Comparison of ENCODE assay signal across 9 cellular contexts in the genomic region with DNA sequence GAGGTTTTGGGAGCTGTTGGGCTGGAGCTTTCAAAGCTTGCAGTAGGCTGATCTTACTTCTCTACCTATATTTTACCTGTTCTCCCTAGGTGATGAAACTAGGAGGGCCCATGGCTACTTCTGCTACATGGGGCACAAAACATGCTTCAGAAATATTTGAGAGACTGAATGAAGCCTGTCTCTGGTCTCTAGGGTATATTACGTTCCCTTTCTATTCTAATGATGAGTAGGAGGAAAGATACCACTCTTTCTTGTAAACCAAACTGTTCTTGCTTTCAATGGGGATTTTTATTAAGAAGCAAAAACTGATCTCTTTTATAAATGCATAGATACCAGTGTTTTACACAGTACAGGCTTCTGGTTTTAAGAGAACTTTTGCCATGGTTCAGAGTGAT.
DNase-seq lines count a peak whose midpoint lies in the region; ATAC-seq and TF ChIP-seq lines count a peak whose summit lies in the region.
"Had no signal": no experiment of that assay in that cellular context is flagged by ENCODE, and none has a peak within 500 bp of the region (broad histone marks: within the 10 kb centered on the region; RNA-seq: fewer than 3 reads in every experiment).

No MANE protein-coding gene starts in this region.

- peak overlapping the region in 4 of 8 donors; percentile 8 to 78 (median 58) for H3K27ac Mint-ChIP-seq in CD8-positive, alpha-beta memory T cell
- peak overlapping the region in 2 of 9 donors; percentile 54 to 66 for H3K27ac Mint-ChIP-seq in naive thymus-derived CD4-positive, alpha-beta T cell

- H3K4me3 ChIP-seq in CD8-positive, alpha-beta memory T cell (ENCODE audit: low read length) = no peak overlapping the region
- peak overlapping the region; percentile 31 for H3K4me3 ChIP-seq in OCI-LY7 (ENCODE audit: low read depth, low read length, poor library complexity, severe bottlenecking)
- no peak overlapping the region for H3K4me3 ChIP-seq in naive thymus-derived CD4-positive, alpha-beta T cell (ENCODE audit: low read length)
- H3K4me3 ChIP-seq in SK-N-SH (ENCODE audit: low read depth in 2 of 2, low read length in 1 of 2) = no peak overlapping the region
- H3K4me3 ChIP-seq: HAP-1 had no signal

- H3K9me2 ChIP-seq in OCI-LY7 (ENCODE audit: insufficient read depth, low read length) (no peaks in the 10 kb centered on the region), SK-N-SH (no peaks in the 10 kb centered on the region)

- peaks cover 7% of the 10 kb centered on the region for H3K4me1 ChIP-seq in CD8-positive, alpha-beta memory T cell (ENCODE audit: insufficient read depth, low read length)
- H3K4me1 ChIP-seq in OCI-LY7 (ENCODE audit: insufficient read depth, low read length, poor library complexity, severe bottlenecking) = peaks cover 48% of the 10 kb centered on the region
- no peaks in the 10 kb centered on the region for H3K4me1 ChIP-seq in naive thymus-derived CD4-positive, alpha-beta T cell (ENCODE audit: control insufficient read depth in 2 of 2, insufficient read depth in 2 of 2, low read length in 2 of 2)
- H3K4me1 ChIP-seq in SK-N-SH (ENCODE audit: control insufficient read depth in 1 of 2, insufficient read depth in 2 of 2, low read depth in 1 of 2, low read length in 1 of 2) = peaks cover 12 to 18% of the 10 kb centered on the region in 2 experiments; a peak in 3 of 4 replicates

- peaks cover 0 to 4% (median 0%) of the 10 kb centered on the region in 3 donors for H3K36me3 Mint-ChIP-seq in CD8-positive, alpha-beta memory T cell
- peaks cover 0 to 5% (median 0%) of the 10 kb centered on the region in 5 donors for H3K36me3 Mint-ChIP-seq in naive thymus-derived CD4-positive, alpha-beta T cell

- no TSS peak for BruUV-seq in OCI-LY7 (replicated peaks; lab: Mats Ljungman, UMichigan)

- no peak for TF ChIP-seq CTCF in OCI-LY7 (conservative IDR thresholded peaks at IDR 0.05; ENCODE audit: low read length)
- no peak for TF ChIP-seq CTCF in SK-N-SH (IDR thresholded peaks at IDR 0.05)

- no peak for TF ChIP-seq EP300 in SK-N-SH (IDR thresholded peaks at IDR 0.05; ENCODE audit: borderline replicate concordance in 1 of 2, low read depth in 1 of 2, low read length in 1 of 2)

- H4K20me1 ChIP-seq in OCI-LY7 (ENCODE audit: insufficient read depth, low read length) (no peaks in the 10 kb centered on the region), SK-N-SH (ENCODE audit: insufficient read depth) (peaks cover 51% of the 10 kb centered on the region)

- H3K4me2 ChIP-seq in OCI-LY7 (ENCODE audit: low read length) (peak overlapping the region; percentile 69), SK-N-SH (no peak overlapping the region)

- POLR2A ChIA-PET in CD8-positive, alpha-beta memory T cell (lab: Charles Lee) = no interaction called here
- POLR2A ChIA-PET in OCI-LY7 (lab: Charles Lee) = interaction anchor here (0.5 kb wide), 1 partner anchor 92 kb away, joined by 3 read pairs; no protein-coding TSS in a partner anchor
- POLR2A ChIA-PET in naive thymus-derived CD4-positive, alpha-beta T cell (lab: Charles Lee) = no interaction called here
- POLR2A ChIA-PET in SK-N-SH (lab: Yijun Ruan, JAX) = no interaction called here

- H3F3A ChIP-seq in SK-N-SH (replicated peaks; ENCODE audit: insufficient read depth) = peaks cover 10% of the 10 kb centered on the region

- peaks cover 31 to 56% (median 40%) of the 10 kb centered on the region in 3 donors for H3K4me1 Mint-ChIP-seq in CD8-positive, alpha-beta memory T cell
- H3K4me1 Mint-ChIP-seq in naive thymus-derived CD4-positive, alpha-beta T cell = peaks cover 29 to 55% (median 47%) of the 10 kb centered on the region in 7 donors

- peaks cover 26% of the 10 kb centered on the region; the same call in 1 of the 2 replicates for H3K79me2 ChIP-seq in OCI-LY7 (ENCODE audit: insufficient read depth, low read depth, low read length)
- H3K79me2 ChIP-seq in SK-N-SH (ENCODE audit: insufficient read depth) = peaks cover 61% of the 10 kb centered on the region

- H3K9ac ChIP-seq in SK-N-SH = no peak overlapping the region

- H3K36me3 ChIP-seq in CD8-positive, alpha-beta memory T cell (ENCODE audit: insufficient read depth, low read length) = no peaks in the 10 kb centered on the region
- H3K36me3 ChIP-seq in OCI-LY7 (ENCODE audit: insufficient read depth, low read length) = 0 out of 2 replicates have a peak, but pooled peaks cover 3% of the 10 kb centered on the region
- no peaks in the 10 kb centered on the region for H3K36me3 ChIP-seq in naive thymus-derived CD4-positive, alpha-beta T cell (ENCODE audit: control insufficient read depth in 2 of 3, insufficient read depth in 3 of 3, low read length in 3 of 3)
- no peaks in the 10 kb centered on the region for H3K36me3 ChIP-seq in SK-N-SH (replicated peaks in 1 of 2; ENCODE audit: control insufficient read depth in 1 of 2, insufficient read depth in 2 of 2, low read length in 1 of 2)
- H3K36me3 ChIP-seq: HAP-1 had no signal

- WGBS in SK-N-SH (ENCODE audit: low lambda C conversion rate) = 90% methylated on average over 1 of the region's 1 CpG

- DNase-seq in CD8-positive, alpha-beta memory T cell = no peak
- no peak for DNase-seq in OCI-LY7 (ENCODE audit: low spot score)
- DNase-seq in naive thymus-derived CD4-positive, alpha-beta T cell = no peak
- DNase-seq in NCI-H748 treated with DMSO at 0.1 percent for 48 hours (lab: John Stamatoyannopoulos, UW) = no peak
- DNase-seq in SK-N-SH = no peak
- DNase-seq in GF-D8 (lab: John Stamatoyannopoulos, UW) = no peak
- DNase-seq in HUDEP-2 (lab: John Stamatoyannopoulos, UW; ENCODE audit: unreplicated experiment in 76 of 76) = no peak

- H3K4me3 Mint-ChIP-seq in CD8-positive, alpha-beta memory T cell = peak overlapping the region in 6 of 7 donors; percentile 66 to 86 (median 76)
- H3K4me3 Mint-ChIP-seq in naive thymus-derived CD4-positive, alpha-beta T cell = peak overlapping the region in 8 of 10 donors; percentile 6 to 76 (median 52)

- no peaks in the 10 kb centered on the region for H3K9me3 Mint-ChIP-seq in CD8-positive, alpha-beta memory T cell
- peaks cover 0 to 2% (median 0%) of the 10 kb centered on the region in 11 donors for H3K9me3 Mint-ChIP-seq in naive thymus-derived CD4-positive, alpha-beta T cell

- intact Hi-C loops in OCI-LY7 (cut with micrococcal nuclease; ENCODE audit: unreplicated experiment) = no loop called here
- intact Hi-C loops in naive thymus-derived CD4-positive, alpha-beta T cell (cut with micrococcal nuclease) = no loop called here

- no peak overlapping the region for H3K27ac ChIP-seq in CD8-positive, alpha-beta memory T cell (ENCODE audit: low read depth, low read length)
- H3K27ac ChIP-seq in OCI-LY7 (ENCODE audit: low read depth, low read length, poor library complexity, severe bottlenecking) (no peak overlapping the region), SK-N-SH (ENCODE audit: low read depth in 2 of 2, low read length in 1 of 2) (no peak overlapping the region)
- H3K27ac ChIP-seq in naive thymus-derived CD4-positive, alpha-beta T cell (ENCODE audit: low read depth, low read length) = no peak overlapping the region

- CTCF ChIA-PET in CD8-positive, alpha-beta memory T cell (lab: Charles Lee) = no interaction called here
- CTCF ChIA-PET in OCI-LY7 (lab: Charles Lee; ENCODE audit: unreplicated experiment) (no interaction called here), SK-N-SH (lab: Yijun Ruan, JAX) (no interaction called here)
- CTCF ChIA-PET in naive thymus-derived CD4-positive, alpha-beta T cell (lab: Charles Lee) = interaction anchor here (1.3 kb wide), 1 partner anchor 509 kb away, joined by 6 read pairs; no protein-coding TSS in a partner anchor

- peak; percentile 50 for ATAC-seq in GM21528 (IDR thresholded peaks at IDR 0.05; ENCODE audit: low FRiP score, unreplicated experiment)
- ATAC-seq in naive thymus-derived CD4-positive, alpha-beta T cell = no peak

- no peaks in the 10 kb centered on the region for H3K27me3 ChIP-seq in CD8-positive, alpha-beta memory T cell (ENCODE audit: insufficient read depth, low read length, poor library complexity, severe bottlenecking)
- H3K27me3 ChIP-seq in naive thymus-derived CD4-positive, alpha-beta T cell (ENCODE audit: control insufficient read depth in 2 of 2, insufficient read depth in 2 of 2, low read length in 2 of 2) = no peaks in the 10 kb centered on the region
- H3K27me3 ChIP-seq in SK-N-SH (ENCODE audit: insufficient read depth) = no peaks in the 10 kb centered on the region

- no peaks in the 10 kb centered on the region for H3K27me3 Mint-ChIP-seq in CD8-positive, alpha-beta memory T cell
- no peaks in the 10 kb centered on the region for H3K27me3 Mint-ChIP-seq in naive thymus-derived CD4-positive, alpha-beta T cell

- no peak for TF ChIP-seq RAD21 in SK-N-SH (IDR thresholded peaks at IDR 0.05; ENCODE audit: low read length)

- H2AFZ ChIP-seq in OCI-LY7 (ENCODE audit: low read length) (no peak overlapping the region), SK-N-SH (ENCODE audit: low read depth) (no peak overlapping the region)

- H3K9me3 ChIP-seq in CD8-positive, alpha-beta memory T cell (ENCODE audit: low read length) = no peaks in the 10 kb centered on the region
- H3K9me3 ChIP-seq in OCI-LY7 (ENCODE audit: low read length) (no peaks in the 10 kb centered on the region), SK-N-SH (no peaks in the 10 kb centered on the region)
- no peaks in the 10 kb centered on the region for H3K9me3 ChIP-seq in naive thymus-derived CD4-positive, alpha-beta T cell (ENCODE audit: control insufficient read depth in 2 of 3, low read length in 3 of 3)

TF ChIP-seq in SK-N-SH, 30 proteins besides CTCF, POLR2A, EP300 and RAD21 (continues in another document):
- TF ChIP-seq, protein P1, sequence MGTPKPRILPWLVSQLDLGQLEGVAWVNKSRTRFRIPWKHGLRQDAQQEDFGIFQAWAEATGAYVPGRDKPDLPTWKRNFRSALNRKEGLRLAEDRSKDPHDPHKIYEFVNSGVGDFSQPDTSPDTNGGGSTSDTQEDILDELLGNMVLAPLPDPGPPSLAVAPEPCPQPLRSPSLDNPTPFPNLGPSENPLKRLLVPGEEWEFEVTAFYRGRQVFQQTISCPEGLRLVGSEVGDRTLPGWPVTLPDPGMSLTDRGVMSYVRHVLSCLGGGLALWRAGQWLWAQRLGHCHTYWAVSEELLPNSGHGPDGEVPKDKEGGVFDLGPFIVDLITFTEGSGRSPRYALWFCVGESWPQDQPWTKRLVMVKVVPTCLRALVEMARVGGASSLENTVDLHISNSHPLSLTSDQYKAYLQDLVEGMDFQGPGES (IDR thresholded peaks at IDR 0.05; ENCODE audit: low read depth, low read length) = no peak
- TF ChIP-seq MXI1 (IDR thresholded peaks at IDR 0.05; ENCODE audit: low read depth, low read length) = no peak
- no peak for TF ChIP-seq CHD2 (IDR thresholded peaks at IDR 0.05; ENCODE audit: low read length, partially characterized antibody)
- no peak for TF ChIP-seq YY1 (IDR thresholded peaks at IDR 0.05; ENCODE audit: low read depth)
- TF ChIP-seq, protein P2, sequence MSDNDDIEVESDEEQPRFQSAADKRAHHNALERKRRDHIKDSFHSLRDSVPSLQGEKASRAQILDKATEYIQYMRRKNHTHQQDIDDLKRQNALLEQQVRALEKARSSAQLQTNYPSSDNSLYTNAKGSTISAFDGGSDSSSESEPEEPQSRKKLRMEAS (IDR thresholded peaks at IDR 0.05; ENCODE audit: low read depth) = no peak
- TF ChIP-seq RFX5 (IDR thresholded peaks at IDR 0.05; ENCODE audit: low read length) = no peak
- TF ChIP-seq NFIC (IDR thresholded peaks at IDR 0.05; ENCODE audit: borderline replicate concordance) = no peak
- TF ChIP-seq JUND (IDR thresholded peaks at IDR 0.05) = no peak
- no peak for TF ChIP-seq SIN3A (IDR thresholded peaks at IDR 0.05; ENCODE audit: borderline replicate concordance, low read depth, low read length)
